Comparison of ENCODE assay signal across 1 cellular context in genomic region chr20:38600057-38600456, GRCh38.
TF ChIP-seq lines count a peak whose summit lies in the region.

No MANE protein-coding gene starts in this region.

TF ChIP-seq in A549, 52 proteins besides CTCF, POLR2A, EP300 and RAD21 (continued from another document):
- no peak for TF ChIP-seq USF2 (IDR thresholded peaks at IDR 0.05)
- no peak for TF ChIP-seq CEBPB (IDR thresholded peaks at IDR 0.05)
- TF ChIP-seq KDM1A (IDR thresholded peaks at IDR 0.05; ENCODE audit: low read depth): no peak
- TF ChIP-seq SMC3 (IDR thresholded peaks at IDR 0.05): no peak
- TF ChIP-seq NPAS2 (CRISPR knock-in tag; IDR thresholded peaks at IDR 0.05; ENCODE audit: borderline replicate concordance): no peak
- TF ChIP-seq NFE2L2 (conservative IDR thresholded peaks at IDR 0.05; ENCODE audit: low read length): no peak
- no peak for TF ChIP-seq POLR2AphosphoS2 (conservative IDR thresholded peaks at IDR 0.05; ENCODE audit: low read length)
- TF ChIP-seq BCL3 (IDR thresholded peaks at IDR 0.05): no peak
- no peak for TF ChIP-seq EHF (CRISPR knock-in tag; IDR thresholded peaks at IDR 0.05)
- no peak for TF ChIP-seq RFX5 (IDR thresholded peaks at IDR 0.05)
- TF ChIP-seq HES2 (IDR thresholded peaks at IDR 0.05): no peak
- no peak for TF ChIP-seq HMGXB4 (CRISPR knock-in tag; IDR thresholded peaks at IDR 0.05; ENCODE audit: borderline replicate concordance)
